10 cellular contexts compared by ENCODE assay signal in genomic region chr5:170296036-170296934, GRCh38. TPM values are rescaled to one million over a fixed set of nuclear protein-coding genes. Genes with fewer than 3 reads are reported as not detected.
A peak's percentile ranks its signal among the peaks of the same experiment; 100 is the strongest.
DNase-seq lines count a peak whose midpoint lies in the region; ATAC-seq and TF ChIP-seq lines count a peak whose summit lies in the region.
"Had no signal": no experiment of that assay in that cellular context is flagged by ENCODE, and none has a peak within 500 bp of the region (broad histone marks: within the 10 kb centered on the region; RNA-seq: fewer than 3 reads in every experiment).

No MANE protein-coding gene starts in this region.

- peak overlapping the region; percentile 98 for H3K4me3 Mint-ChIP-seq in CD4-positive, alpha-beta T cell
- H3K4me3 Mint-ChIP-seq in natural killer cell treated with Interleukin-12 subunit alpha and Interleukin-12 subunit beta and Interleukin-15 and Interleukin-18, amount 100 ng/mL, for 72 hours = peak overlapping the region; percentile 96
- H3K4me3 Mint-ChIP-seq: nephron had no signal

- H3K27me3 Mint-ChIP-seq in CD4-positive, alpha-beta T cell = no peaks in the 10 kb centered on the region
- H3K27me3 Mint-ChIP-seq in natural killer cell treated with Interleukin-12 subunit alpha and Interleukin-12 subunit beta and Interleukin-15 and Interleukin-18, amount 100 ng/mL, for 72 hours = no peaks in the 10 kb centered on the region

- H3K36me3 Mint-ChIP-seq in CD4-positive, alpha-beta T cell (ENCODE audit: low read depth) = peaks cover 65% of the 10 kb centered on the region
- peaks cover 52% of the 10 kb centered on the region for H3K36me3 Mint-ChIP-seq in natural killer cell treated with Interleukin-12 subunit alpha and Interleukin-12 subunit beta and Interleukin-15 and Interleukin-18, amount 100 ng/mL, for 72 hours

- no peak overlapping the region for H3K56ac ChIP-seq in IMR-90 (ENCODE audit: extremely low read depth, insufficient read depth, low read length)

- no peak overlapping the region for H2BK5ac ChIP-seq in IMR-90 (ENCODE audit: low read depth, low read length, poor library complexity, severe bottlenecking)

- H3K27ac Mint-ChIP-seq in CD4-positive, alpha-beta T cell = peak overlapping the region; percentile 96
- H3K27ac Mint-ChIP-seq in natural killer cell treated with Interleukin-12 subunit alpha and Interleukin-12 subunit beta and Interleukin-15 and Interleukin-18, amount 100 ng/mL, for 72 hours = peak overlapping the region; percentile 96 to 99
- H3K27ac Mint-ChIP-seq: nephron had no signal

- H3K9ac ChIP-seq in IMR-90 (ENCODE audit: low read depth, low read length) = no peak overlapping the region

- no peak overlapping the region for H3K14ac ChIP-seq in IMR-90 (replicated peaks; ENCODE audit: low read depth, low read length)

- TF ChIP-seq RAD21 in IMR-90 (IDR thresholded peaks at IDR 0.05; ENCODE audit: low read length) = no peak

- intact Hi-C loops in CD4-positive, alpha-beta T cell (cut with DNase I, micrococcal nuclease) = loop anchor here in 1 of 2 experiments (2.0 kb wide), 1 partner anchor 43 kb away; no protein-coding TSS in a partner anchor
- intact Hi-C loops in IMR-90 (cut with micrococcal nuclease) = no loop called here

- in situ Hi-C loops in IMR-90 (cut with MboI; ENCODE audit: low sequenced_read_pairs) = no loop called here

- no peak overlapping the region for H3K23ac ChIP-seq in IMR-90 (ENCODE audit: low read depth, low read length)

- no peaks in the 10 kb centered on the region for H3K4me1 ChIP-seq in IMR-90 (ENCODE audit: control insufficient read depth, insufficient read depth, low read length)

- H3K36me3 ChIP-seq in IMR-90 (ENCODE audit: control insufficient read depth, insufficient read depth, low read length) = no peaks in the 10 kb centered on the region

- no peak overlapping the region for H3K4me3 ChIP-seq in IMR-90 (ENCODE audit: insufficient read depth, low read depth, low read length)
- H3K4me3 ChIP-seq in coronary artery = peak overlapping the region; percentile 63

- H3K9me3 ChIP-seq in CD4-positive, alpha-beta T cell (ENCODE audit: control insufficient read depth, low read length) = no peaks in the 10 kb centered on the region
- no peaks in the 10 kb centered on the region for H3K9me3 ChIP-seq in IMR-90 (ENCODE audit: control insufficient read depth, insufficient read depth, low read length)

- dilution Hi-C loops in IMR-90 (cut with HindIII; ENCODE audit: low sequenced_read_pairs, unreplicated experiment) = no loop called here

- H4K5ac ChIP-seq in IMR-90 (ENCODE audit: low read depth, low read length) = no peak overlapping the region

- no peak overlapping the region for H3K4ac ChIP-seq in IMR-90 (ENCODE audit: low read depth, low read length)

- H3K27me3 ChIP-seq in CD4-positive, alpha-beta T cell (ENCODE audit: control insufficient read depth, insufficient read depth, low read length) = no peaks in the 10 kb centered on the region
- no peaks in the 10 kb centered on the region for H3K27me3 ChIP-seq in IMR-90 (ENCODE audit: control insufficient read depth, insufficient read depth, low read length)

- H2AK5ac ChIP-seq in IMR-90 (ENCODE audit: low read depth, low read length) = no peak overlapping the region

- H3K79me1 ChIP-seq in IMR-90 (ENCODE audit: low read depth in 1 of 2, low read length in 2 of 2) = no peaks in the 10 kb centered on the region

- ATAC-seq in CD4-positive, alpha-beta T cell (ENCODE audit: poor library complexity) = no peak
- ATAC-seq in IMR-90 (ENCODE audit: low read depth) (no peak), GM21515 (IDR thresholded peaks at IDR 0.05; ENCODE audit: unreplicated experiment) (no peak), HG02623 (IDR thresholded peaks at IDR 0.05; ENCODE audit: unreplicated experiment) (no peak)
- no peak for ATAC-seq in natural killer cell treated with Interleukin-12 subunit alpha and Interleukin-12 subunit beta and Interleukin-15 and Interleukin-18, amount 100 ng/mL, for 72 hours

- no peak for DNase-seq in CD4-positive, alpha-beta T cell
- no peak for DNase-seq in IMR-90
- DNase-seq in coronary artery (ENCODE audit: low spot score) = no peak
- peak; percentile 54 for DNase-seq in natural killer cell treated with Interleukin-12 subunit alpha and Interleukin-12 subunit beta and Interleukin-15 and Interleukin-18, amount 100 ng/mL, for 72 hours (ENCODE audit: low spot score)
- DNase-seq in HPDE6-E6E7 (ENCODE audit: extremely low spot score) = no peak
- DNase-seq in NCI-H2196 (lab: John Stamatoyannopoulos, UW; ENCODE audit: unreplicated experiment) = no peak
- DNase-seq: NCI-H446 treated with DMSO at 0.1 percent for 48 hours had no signal

- no peak for TF ChIP-seq CTCF in CD4-positive, alpha-beta T cell (IDR thresholded peaks at IDR 0.05)
- no peak for TF ChIP-seq CTCF in IMR-90 (conservative IDR thresholded peaks at IDR 0.05; ENCODE audit: low read depth, low read length)
- TF ChIP-seq CTCF in coronary artery (IDR thresholded peaks at IDR 0.05) = no peak

- no peak for TF ChIP-seq POLR2A in IMR-90 (IDR thresholded peaks at IDR 0.05; ENCODE audit: low read depth, low read length)

- no TSS peak for BruUV-seq in IMR-90 (replicated peaks; lab: Mats Ljungman, UMichigan)

- H2AK9ac ChIP-seq in IMR-90 (replicated peaks; ENCODE audit: low read depth, low read length, poor library complexity) = no peak overlapping the region

- H3K27ac ChIP-seq in CD4-positive, alpha-beta T cell (ENCODE audit: low read depth, low read length) = peak overlapping the region; percentile 98
- H3K27ac ChIP-seq in IMR-90 (ENCODE audit: insufficient read depth, low read length) (no peak overlapping the region), coronary artery (peak overlapping the region in 1 of 2 donors; percentile 82)

- no peak overlapping the region for H2BK20ac ChIP-seq in IMR-90 (ENCODE audit: low read depth, low read length)

- WGBS in IMR-90 (ENCODE audit: extremely low coverage in 2 of 2, insufficient read length in 1 of 2), 2 experiments = 14% methylated on average over 1 of the region's 13 CpGs; no CpG with 5 or more reads in 1 of the 2 experiments

- no peak overlapping the region for H2AFZ ChIP-seq in IMR-90 (replicated peaks; ENCODE audit: low read length, poor library complexity)

- H3K9me3 Mint-ChIP-seq in CD4-positive, alpha-beta T cell = no peaks in the 10 kb centered on the region
- no peaks in the 10 kb centered on the region for H3K9me3 Mint-ChIP-seq in natural killer cell treated with Interleukin-12 subunit alpha and Interleukin-12 subunit beta and Interleukin-15 and Interleukin-18, amount 100 ng/mL, for 72 hours
- H3K9me3 Mint-ChIP-seq: nephron had no signal

- H3K4me1 Mint-ChIP-seq in CD4-positive, alpha-beta T cell (ENCODE audit: low read depth) = peaks cover 75% of the 10 kb centered on the region
- H3K4me1 Mint-ChIP-seq in natural killer cell treated with Interleukin-12 subunit alpha and Interleukin-12 subunit beta and Interleukin-15 and Interleukin-18, amount 100 ng/mL, for 72 hours (ENCODE audit: low read depth in 2 of 2) = peaks cover 69 to 74% of the 10 kb centered on the region in 2 donors
- H3K4me1 Mint-ChIP-seq: nephron had no signal

- no peak overlapping the region for H2BK120ac ChIP-seq in IMR-90 (ENCODE audit: low read depth, low read length)

- POLR2A ChIA-PET in CD4-positive, alpha-beta T cell (lab: Charles Lee) = interaction anchor here (0.7 to 18.4 kb wide), 16 partner anchors 7 to 57 kb away, joined by 3 to 426 read pairs (median 24); no protein-coding TSS in a partner anchor
- POLR2A ChIA-PET in IMR-90 (lab: Charles Lee; ENCODE audit: unreplicated experiment) = no interaction called here

- CTCF ChIA-PET in CD4-positive, alpha-beta T cell (lab: Charles Lee) = interaction anchor here (1.1 to 9.5 kb wide), 11 partner anchors 11 to 42 kb away, joined by 3 to 65 read pairs (median 8); no protein-coding TSS in a partner anchor
- CTCF ChIA-PET in IMR-90 (lab: Yijun Ruan, JAX) = no interaction called here

- no peak overlapping the region for H2BK15ac ChIP-seq in IMR-90 (ENCODE audit: low read depth, low read length)

- H3K9me1 ChIP-seq in IMR-90 (ENCODE audit: insufficient read depth, low read length) = no peaks in the 10 kb centered on the region

- H4K20me1 ChIP-seq in IMR-90 (ENCODE audit: insufficient read depth, low read length) = no peaks in the 10 kb centered on the region

- no peak overlapping the region for H4K91ac ChIP-seq in IMR-90 (ENCODE audit: insufficient read depth, low read depth, low read length)

- H4K8ac ChIP-seq in IMR-90 (ENCODE audit: low read depth in 2 of 2, low read length in 2 of 2) = no peak overlapping the region

- H3K4me2 ChIP-seq in IMR-90 (ENCODE audit: low read depth, low read length) = no peak overlapping the region

- H3K18ac ChIP-seq in IMR-90 (ENCODE audit: low read depth, low read length) = no peak overlapping the region

TF ChIP-seq in IMR-90, 13 proteins besides CTCF, POLR2A, EP300 and RAD21:
- no peak for TF ChIP-seq RCOR1 (IDR thresholded peaks at IDR 0.05; ENCODE audit: insufficient replicate concordance, low read length)
- peak; percentile 79 for TF ChIP-seq CEBPB (IDR thresholded peaks at IDR 0.05; ENCODE audit: low read depth, low read length)

RNA-seq across cellular contexts. Expression of gene LCP2, which starts 1.3 kb away (rescaled TPM):
- 100 to 1,000 TPM; 154 to 155 TPM for total RNA-seq in CD4-positive, alpha-beta T cell
- total RNA-seq in IMR-90 (2012; rRNA removed) = not detected in 2 replicates
- not detected in 2 replicates for polyA plus RNA-seq in IMR-90 (2012; rRNA removed)
- not detected in 2 replicates for polyA plus RNA-seq in IMR-90 (2012; cell fraction: cytosol; rRNA removed)
- not detected in 2 replicates for polyA plus RNA-seq in IMR-90 (2012; cell fraction: nucleus; rRNA removed; ENCODE audit: low replicate concordance)
- 100 to 1,000 TPM; 282 to 360 TPM for total RNA-seq in natural killer cell treated with Interleukin-12 subunit alpha and Interleukin-12 subunit beta and Interleukin-15 and Interleukin-18, amount 100 ng/mL, for 72 hours

Comparison
In these comparisons a context has a peak if more than half of its experiments do, and no peak if none do; other contexts are left out.
1. RNA of gene LCP2, which starts 1.3 kb away (total RNA-seq): 282 to 360 TPM in natural killer cell treated with Interleukin-12 subunit alpha and Interleukin-12 subunit beta and Interleukin-15 and Interleukin-18, amount 100 ng/mL, for 72 hours and 154 to 155 TPM in CD4-positive, alpha-beta T cell; not detected in IMR-90; every median in the first group is over 100 times any median in the second.